In the genomic region with DNA sequence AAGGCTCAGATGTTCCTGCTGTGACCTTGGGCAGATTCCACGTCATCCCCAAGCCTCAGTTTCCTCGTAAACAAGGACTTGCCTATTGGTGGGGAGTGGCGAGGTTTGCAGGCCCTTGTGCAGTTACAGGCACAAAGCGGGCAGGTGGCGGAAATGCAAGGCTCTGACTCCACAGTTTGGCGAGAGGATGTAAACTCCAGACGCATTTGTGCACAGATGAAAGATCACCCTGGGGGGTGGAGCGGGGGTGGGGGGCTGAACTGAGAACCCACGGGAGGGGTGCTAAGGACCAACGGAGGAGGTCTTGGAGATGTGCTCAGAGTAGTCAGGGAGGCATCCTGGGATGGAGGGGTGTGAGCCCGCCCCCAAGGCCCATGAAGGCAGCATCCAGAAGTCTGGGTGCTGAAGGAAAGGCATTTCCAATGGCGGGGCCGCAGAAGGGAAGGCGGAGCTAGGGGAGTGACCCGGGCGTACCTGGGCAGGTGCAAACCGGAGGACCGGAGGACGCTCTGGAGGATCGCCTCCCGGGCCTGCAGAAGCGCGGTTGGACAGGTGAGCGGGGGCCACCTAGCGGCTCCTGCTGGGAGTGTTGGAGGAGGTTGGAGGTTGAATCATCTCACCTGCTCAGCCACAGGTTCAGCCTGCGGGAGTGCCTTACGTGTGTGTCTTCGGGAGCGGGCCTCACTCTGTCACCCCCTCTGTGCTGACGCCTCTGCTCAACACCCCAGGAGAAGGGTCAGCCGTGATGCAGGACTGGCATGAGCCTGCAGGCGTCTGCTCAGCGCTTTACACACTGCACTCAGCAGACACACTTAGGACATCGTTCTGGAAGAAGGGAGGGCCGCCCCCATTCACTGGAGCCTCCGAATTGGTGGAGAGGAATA, we compare ENCODE assay signal across 8 cellular contexts. TPM values are rescaled to one million over a fixed set of nuclear protein-coding genes. Genes with fewer than 3 reads are reported as not detected.
DNase-seq lines count a peak whose midpoint lies in the region; ATAC-seq and TF ChIP-seq lines count a peak whose summit lies in the region.

No MANE protein-coding gene starts in this region.

- peaks cover 19% of the 10 kb centered on the region for H3K4me1 Mint-ChIP-seq in HFFc6 (ENCODE audit: low read depth)

- H2BK5ac ChIP-seq in neuronal stem cell (ENCODE audit: low read length): no peak overlapping the region

- peak; percentile 94 for TF ChIP-seq CTCF in C4-2B (conservative IDR thresholded peaks at IDR 0.05)
- peak; percentile 90 for TF ChIP-seq CTCF in HFFc6 (IDR thresholded peaks at IDR 0.05)
- TF ChIP-seq CTCF in fibroblast of mammary gland (conservative IDR thresholded peaks at IDR 0.05; ENCODE audit: control insufficient read depth, insufficient read depth, low read depth, low read length): peak; percentile 65
- TF ChIP-seq CTCF in testis (IDR thresholded peaks at IDR 0.05): peak; percentile 62 to 87 (median 81)

- no CpG with 5 or more reads among the region's 36 CpGs for WGBS in neuronal stem cell (ENCODE audit: extremely low coverage in 2 of 2, insufficient read length in 2 of 2, insufficient replicate concordance in 1 of 2), 2 donors
- 6 to 13% methylated on average over 17 to 36 of the region's 36 CpGs for WGBS in testis, 2 donors

- no peak for ATAC-seq in GM21367 (IDR thresholded peaks at IDR 0.05; ENCODE audit: unreplicated experiment)

- H4K8ac ChIP-seq in neuronal stem cell (ENCODE audit: low read depth, low read length): no peak overlapping the region

- H3K23ac ChIP-seq in neuronal stem cell (ENCODE audit: low read depth, low read length, poor library complexity): peak overlapping the region; percentile 100

- H3K27me3 Mint-ChIP-seq in HFFc6 (ENCODE audit: insufficient read depth): peaks cover 36% of the 10 kb centered on the region

- DNase-seq in HFFc6: no peak
- DNase-seq in NCI-H748 (lab: John Stamatoyannopoulos, UW; ENCODE audit: unreplicated experiment): peak; percentile 95
- DNase-seq in activated T-cell treated with anti-CD3 and anti-CD28 coated beads, Interleukin-2, amount 50 U/mL, for 1 hour: peak; percentile 77
- DNase-seq in fibroblast of mammary gland (ENCODE audit: low read depth): peak; percentile 22
- DNase-seq in neuronal stem cell (ENCODE audit: low spot score): no peak
- peak; percentile 86 for DNase-seq in testis

- peak overlapping the region; percentile 35 for H3K18ac ChIP-seq in neuronal stem cell (ENCODE audit: low read length)

- intact Hi-C loops in testis (cut with DNase I; ENCODE audit: low total_unique reads): loop anchor here (10.0 kb wide), 1 partner anchor 236 kb away; no protein-coding TSS in a partner anchor

- no peak overlapping the region for H3K27ac ChIP-seq in C4-2B
- H3K27ac ChIP-seq in neuronal stem cell (replicated peaks; ENCODE audit: low read length): no peak overlapping the region
- no peak overlapping the region for H3K27ac ChIP-seq in testis

- no peaks in the 10 kb centered on the region for H3K79me1 ChIP-seq in neuronal stem cell (ENCODE audit: low read depth, low read length)

- no peak overlapping the region for H2BK120ac ChIP-seq in neuronal stem cell (ENCODE audit: low read depth, low read length)

- no peak overlapping the region for H2BK15ac ChIP-seq in neuronal stem cell (ENCODE audit: low read length)

- H3K14ac ChIP-seq in neuronal stem cell (ENCODE audit: low read length): peak overlapping the region; percentile 63

- H3K36me3 Mint-ChIP-seq in HFFc6 (ENCODE audit: low read depth): no peaks in the 10 kb centered on the region

- no peak overlapping the region for H4K91ac ChIP-seq in neuronal stem cell (ENCODE audit: low read depth, low read length, poor library complexity)

- H2AK5ac ChIP-seq in neuronal stem cell (ENCODE audit: low read depth, low read length): peak overlapping the region; percentile 43

- H3K36me3 ChIP-seq in neuronal stem cell (replicated peaks in 1 of 2; ENCODE audit: control insufficient read depth in 2 of 2, insufficient read depth in 2 of 2, low read length in 2 of 2) (no peaks in the 10 kb centered on the region), testis (ENCODE audit: low read depth, missing control alignments) (no peaks in the 10 kb centered on the region)

- no peak overlapping the region for H3K4me3 Mint-ChIP-seq in HFFc6

- no peak overlapping the region for H3K4ac ChIP-seq in neuronal stem cell (ENCODE audit: low read length)

- H2BK12ac ChIP-seq in neuronal stem cell (ENCODE audit: low read length): no peak overlapping the region

- H3K9me3 ChIP-seq in neuronal stem cell (replicated peaks in 1 of 2; ENCODE audit: control insufficient read depth in 2 of 2, insufficient read depth in 1 of 2, low read depth in 1 of 2, low read length in 2 of 2): peaks cover 0 to 3% of the 10 kb centered on the region in 2 donors
- no peaks in the 10 kb centered on the region for H3K9me3 ChIP-seq in testis

- H3K4me1 ChIP-seq in neuronal stem cell (ENCODE audit: control insufficient read depth in 2 of 2, insufficient read depth in 1 of 2, low read depth in 1 of 2, low read length in 2 of 2) (peaks cover 17% of the 10 kb centered on the region in 2 donors), testis (peaks cover 25% of the 10 kb centered on the region)

- no peak overlapping the region for H3K4me3 ChIP-seq in fibroblast of mammary gland (ENCODE audit: control insufficient read depth, low read depth, low read length)
- H3K4me3 ChIP-seq in neuronal stem cell (ENCODE audit: low read length in 2 of 2): no peak overlapping the region
- no peak overlapping the region for H3K4me3 ChIP-seq in testis

- no peak overlapping the region for H3K27ac Mint-ChIP-seq in HFFc6

- H2AFZ ChIP-seq in neuronal stem cell (ENCODE audit: low read length): no peak overlapping the region

- H3K4me2 ChIP-seq in neuronal stem cell (ENCODE audit: insufficient read depth, low read length, poor library complexity, severe bottlenecking): no peak overlapping the region

- no peaks in the 10 kb centered on the region for H3K9me3 Mint-ChIP-seq in HFFc6

- no peak overlapping the region for H3K9ac ChIP-seq in neuronal stem cell (ENCODE audit: low read depth, low read length, poor library complexity)

- H3K27me3 ChIP-seq in neuronal stem cell (ENCODE audit: control insufficient read depth in 3 of 3, insufficient read depth in 3 of 3, low read depth in 1 of 3, low read length in 3 of 3): peaks cover 21 to 81% (median 49%) of the 10 kb centered on the region in 3 experiments
- no peaks in the 10 kb centered on the region for H3K27me3 ChIP-seq in testis

- TF ChIP-seq POLR2A in testis (IDR thresholded peaks at IDR 0.05): no peak

RNA-seq across cellular contexts. Expression of a gene that starts 1.9 kb away (rescaled TPM):
- 1 to 10 TPM; 1.5 to 9.0 (median 8.0) TPM for total RNA-seq in HFFc6 (2021; fragmentation: NEBNext Ultra II Directional; extraction: Animal tissue kit (Norgen Biotek cat#: 25700))
- polyA plus RNA-seq in neuronal stem cell (2013, experiment 1 of 2): 0.82 TPM
- polyA plus RNA-seq in neuronal stem cell (2013, experiment 2 of 2): 0.89 TPM
- total RNA-seq in testis: 10 to 100 TPM; 29.1 to 33.5 TPM
- polyA plus RNA-seq in testis (ENCODE audit: insufficient read depth, low read depth, low replicate concordance): 20.8 TPM

RNA-seq across cellular contexts. Expression of a gene that starts 44.3 kb away (rescaled TPM):
- total RNA-seq in HFFc6 (2021; fragmentation: NEBNext Ultra II Directional; extraction: Animal tissue kit (Norgen Biotek cat#: 25700)): not detected
- polyA plus RNA-seq in neuronal stem cell (2013, experiment 1 of 2): not detected
- polyA plus RNA-seq in neuronal stem cell (2013, experiment 2 of 2): not detected
- under 1 TPM in 1 of 2 donors, not detected in 1; 0.24 TPM for total RNA-seq in testis
- not detected for polyA plus RNA-seq in testis (ENCODE audit: insufficient read depth, low read depth, low replicate concordance)

Comparison
In these comparisons a context has a peak if more than half of its experiments do, and no peak if none do; other contexts are left out.
1. DNase-seq: peak in NCI-H748 (single experiment), activated T-cell treated with anti-CD3 and anti-CD28 coated beads, Interleukin-2, amount 50 U/mL, for 1 hour (single experiment), fibroblast of mammary gland (single experiment) and testis (single experiment); none in HFFc6 (single experiment) and neuronal stem cell (single experiment).
2. Peak in every context shown above with its lines, with median percentiles within 50 percentile points of each other: CTCF ChIP-seq.